ENCODE assay signal across 15 cellular contexts in the genomic region with DNA sequence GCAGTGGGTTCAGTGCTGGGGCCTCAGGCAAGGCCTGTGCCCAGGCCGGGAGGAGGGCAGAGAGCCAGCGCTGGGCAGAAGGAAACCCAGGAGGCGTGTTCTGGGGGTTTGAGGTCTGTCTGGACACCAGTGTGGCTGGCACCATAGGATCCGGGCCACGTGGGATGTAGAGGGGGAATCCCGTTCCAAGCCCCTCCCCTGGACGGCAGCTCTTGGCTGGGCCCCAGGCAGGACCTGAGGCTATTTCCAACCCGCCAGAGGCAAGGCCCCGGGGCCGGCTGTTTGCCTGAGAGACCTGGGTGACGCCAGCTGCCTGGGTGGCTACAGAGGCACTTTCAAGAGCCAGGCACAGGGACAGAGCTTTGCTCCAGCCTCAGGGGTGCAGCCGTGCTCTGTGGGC. TPM values are rescaled to one million over a fixed set of nuclear protein-coding genes. Genes with fewer than 3 reads are reported as not detected.
DNase-seq lines count a peak whose midpoint lies in the region; ATAC-seq and TF ChIP-seq lines count a peak whose summit lies in the region.
"Had no signal": no experiment of that assay in that cellular context is flagged by ENCODE, and none has a peak within 500 bp of the region (broad histone marks: within the 10 kb centered on the region; RNA-seq: fewer than 3 reads in every experiment).

No MANE protein-coding gene starts in this region.

- H3K4me3 ChIP-seq in BLaER1 treated with 17β-estradiol and CSF1 and Interleukin-3, amounts not matched to agents 10 nM and 100 nM: no peak overlapping the region
- H3K4me3 ChIP-seq in SJCRH30 (no peak overlapping the region), trophoblast cell (ENCODE audit: low read depth, low read length) (no peak overlapping the region)
- H3K4me3 ChIP-seq: GM23248 had no signal

- no peak overlapping the region for H2AFZ ChIP-seq in trophoblast cell (ENCODE audit: insufficient read depth, low read length, poor library complexity)
- H2AFZ ChIP-seq: GM23248 had no signal

- H3K4me1 Mint-ChIP-seq in activated CD4-positive, alpha-beta T cell treated with anti-CD3 and anti-CD28 coated beads for 36 hours: no peaks in the 10 kb centered on the region

- H3K36me3 Mint-ChIP-seq in activated CD4-positive, alpha-beta T cell treated with anti-CD3 and anti-CD28 coated beads for 36 hours (ENCODE audit: low read depth): no peaks in the 10 kb centered on the region
- H3K36me3 Mint-ChIP-seq: activated naive CD8-positive, alpha-beta T cell; stimulated activated memory B cell treated with anti-CD40 and anti-IgM and Interleukin-4, amounts not matched to agents 10 μg/mL and 1 μg/mL and 100 μg/mL, for 72 hours had no signal

- H4K20me1 ChIP-seq in BLaER1 treated with 17β-estradiol and CSF1 and Interleukin-3, amounts not matched to agents 10 nM and 100 nM: peaks cover 0 to 15% (median 0%) of the 10 kb centered on the region in 11 experiments; a peak in 4 of 22 replicates

- no peak overlapping the region for H3K4me3 Mint-ChIP-seq in activated CD4-positive, alpha-beta T cell treated with anti-CD3 and anti-CD28 coated beads for 36 hours
- H3K4me3 Mint-ChIP-seq: activated naive CD8-positive, alpha-beta T cell; activated T-helper 1 cell treated with anti-CD3 and anti-CD28 coated beads, Interleukin-12 subunit alpha, Interleukin-12 subunit beta, Interleukin-2, Interleukin-4 antibody, amounts not matched to agents 30 ng/mL and 10 ng/mL and 1 ng/mL, durations not matched to agents 14 hours and 24 hours and 36 hours; stimulated activated memory B cell treated with anti-CD40 and anti-IgM and Interleukin-4, amounts not matched to agents 10 μg/mL and 1 μg/mL and 100 μg/mL, for 72 hours had no signal

- CTCF ChIA-PET in activated CD4-positive, alpha-beta T cell treated with anti-CD3 and anti-CD28 coated beads for 36 hours (lab: Charles Lee): interaction anchor here (0.6 kb wide), 1 partner anchor 27 kb away, joined by 3 read pairs; no protein-coding TSS in a partner anchor

- H3K79me1 ChIP-seq in trophoblast cell (ENCODE audit: low read length): peaks cover 19% of the 10 kb centered on the region

- intact Hi-C loops in left cardiac atrium (cut with DNase I): no loop called here
- intact Hi-C loops in activated CD4-positive, alpha-beta T cell treated with anti-CD3 and anti-CD28 coated beads for 36 hours (cut with DNase I, micrococcal nuclease): no loop called here

- no CpG with 5 or more reads among the region's 12 CpGs for WGBS in trophoblast cell (ENCODE audit: extremely low coverage, insufficient coverage, insufficient read length)

- H2BK5ac ChIP-seq in trophoblast cell (ENCODE audit: low read depth, low read length, poor library complexity): no peak overlapping the region

- H4K91ac ChIP-seq in trophoblast cell (ENCODE audit: low read depth, low read length): peak overlapping the region; percentile 88

- H3K4ac ChIP-seq in trophoblast cell (ENCODE audit: low read depth, low read length): no peak overlapping the region

- H3K27me3 ChIP-seq in BLaER1 treated with 17β-estradiol and CSF1 and Interleukin-3, amounts not matched to agents 10 nM and 100 nM: peaks cover 0 to 22% (median 0%) of the 10 kb centered on the region in 11 experiments; a peak in 7 of 22 replicates
- H3K27me3 ChIP-seq in SJCRH30 (peaks cover 75% of the 10 kb centered on the region), trophoblast cell (ENCODE audit: insufficient read depth, low read length) (no peaks in the 10 kb centered on the region)

- H3K9ac ChIP-seq in BLaER1 treated with 17β-estradiol and CSF1 and Interleukin-3, amounts not matched to agents 10 nM and 100 nM: peak overlapping the region in 4 of 11 experiments; percentile 8 to 42 (median 34); a peak in 4 of 22 replicates
- H3K9ac ChIP-seq in trophoblast cell (ENCODE audit: low read length): no peak overlapping the region
- H3K9ac ChIP-seq: GM23248 had no signal

- H3K9me3 ChIP-seq in BLaER1 treated with 17β-estradiol and CSF1 and Interleukin-3, amounts not matched to agents 10 nM and 100 nM (replicated peaks in 1 of 11): no peaks in the 10 kb centered on the region
- no peaks in the 10 kb centered on the region for H3K9me3 ChIP-seq in SJCRH30 (replicated peaks)
- no peaks in the 10 kb centered on the region for H3K9me3 ChIP-seq in trophoblast cell (ENCODE audit: insufficient read depth, low read depth, low read length)

- H3K27me3 Mint-ChIP-seq in activated CD4-positive, alpha-beta T cell treated with anti-CD3 and anti-CD28 coated beads for 36 hours: peaks cover 24% of the 10 kb centered on the region

- H3K14ac ChIP-seq in trophoblast cell (ENCODE audit: low read length): peak overlapping the region; percentile 31

- POLR2A ChIA-PET in activated CD4-positive, alpha-beta T cell treated with anti-CD3 and anti-CD28 coated beads for 36 hours (lab: Charles Lee): no interaction called here

- peak overlapping the region; percentile 75 for H2BK120ac ChIP-seq in trophoblast cell (ENCODE audit: insufficient read depth, low read length, poor library complexity)

- H3K27ac Mint-ChIP-seq in activated CD4-positive, alpha-beta T cell treated with anti-CD3 and anti-CD28 coated beads for 36 hours: no peak overlapping the region
- H3K27ac Mint-ChIP-seq: activated naive CD8-positive, alpha-beta T cell; activated T-helper 1 cell treated with anti-CD3 and anti-CD28 coated beads, Interleukin-12 subunit alpha, Interleukin-12 subunit beta, Interleukin-2, Interleukin-4 antibody, amounts not matched to agents 30 ng/mL and 10 ng/mL and 1 ng/mL, durations not matched to agents 14 hours and 24 hours and 36 hours; stimulated activated memory B cell treated with anti-CD40 and anti-IgM and Interleukin-4, amounts not matched to agents 10 μg/mL and 1 μg/mL and 100 μg/mL, for 72 hours had no signal

- H3K4me2 ChIP-seq in BLaER1 treated with 17β-estradiol and CSF1 and Interleukin-3, amounts not matched to agents 10 nM and 100 nM: peak overlapping the region in 9 of 11 experiments; percentile 26 to 69 (median 46); a peak in 12 of 22 replicates
- H3K4me2 ChIP-seq in trophoblast cell (ENCODE audit: low read length): no peak overlapping the region

- ATAC-seq in left cardiac atrium (peak; percentile 46 to 67), SK-N-SH treated with all-trans-retinoic acid at 6 μM for 48 hours (no peak)
- ATAC-seq in activated CD4-positive, alpha-beta T cell treated with anti-CD3 and anti-CD28 coated beads for 36 hours: no peak
- ATAC-seq: stimulated activated memory B cell treated with anti-CD40 and anti-IgM and Interleukin-4, amounts not matched to agents 10 μg/mL and 1 μg/mL and 100 μg/mL, for 72 hours had no signal

- H4K8ac ChIP-seq in trophoblast cell (ENCODE audit: low read depth, low read length): no peak overlapping the region

- H3K4me1 ChIP-seq in BLaER1 treated with 17β-estradiol and CSF1 and Interleukin-3, amounts not matched to agents 10 nM and 100 nM: peaks cover 58 to 92% (median 88%) of the 10 kb centered on the region in 10 experiments
- H3K4me1 ChIP-seq in SJCRH30: peaks cover 20% of the 10 kb centered on the region
- peaks cover 10 to 11% of the 10 kb centered on the region in 2 experiments for H3K4me1 ChIP-seq in trophoblast cell (ENCODE audit: control insufficient read depth in 1 of 2, insufficient read depth in 2 of 2, low read length in 2 of 2)

- peak overlapping the region; percentile 17 for H3K18ac ChIP-seq in trophoblast cell (ENCODE audit: low read length)

- DNase-seq in SJCRH30: peak; percentile 66 to 74
- no peak for DNase-seq in left cardiac atrium
- DNase-seq in trophoblast cell: peak in 1 of 2 donors; percentile 53
- DNase-seq in NCI-H2227 (lab: John Stamatoyannopoulos, UW; ENCODE audit: unreplicated experiment): no peak
- no peak for DNase-seq in activated CD4-positive, alpha-beta T cell treated with anti-CD3 and anti-CD28 coated beads for 36 hours
- DNase-seq in stimulated activated CD4-positive, alpha-beta T cell treated with anti-CD3 and anti-CD28 coated beads, Interleukin-4, amount 100 ng/mL, for 1 hour: no peak
- DNase-seq: activated CD4-positive, CD25-positive, alpha-beta regulatory T cell; GM23248; mammary epithelial cell; NCI-H1436 treated with DMSO at 0.1 percent for 48 hours had no signal

- no peak overlapping the region for H3K23ac ChIP-seq in trophoblast cell (ENCODE audit: low read length)

- H4K12ac ChIP-seq in trophoblast cell (ENCODE audit: low read depth, low read length): no peak overlapping the region

- H3K9me3 Mint-ChIP-seq in activated CD4-positive, alpha-beta T cell treated with anti-CD3 and anti-CD28 coated beads for 36 hours (ENCODE audit: low read depth): no peaks in the 10 kb centered on the region
- H3K9me3 Mint-ChIP-seq: activated T-helper 1 cell treated with anti-CD3 and anti-CD28 coated beads, Interleukin-12 subunit alpha, Interleukin-12 subunit beta, Interleukin-2, Interleukin-4 antibody, amounts not matched to agents 30 ng/mL and 10 ng/mL and 1 ng/mL, durations not matched to agents 14 hours and 24 hours and 36 hours had no signal

- peaks cover 4% of the 10 kb centered on the region for H3K79me2 ChIP-seq in trophoblast cell (ENCODE audit: control insufficient read depth, insufficient read depth, low read length, poor library complexity)

- 0 out of 22 replicates have a peak overlapping the region, but pooled peaks of 1 of the 11 experiments have one; percentile 25 for H3K27ac ChIP-seq in BLaER1 treated with 17β-estradiol and CSF1 and Interleukin-3, amounts not matched to agents 10 nM and 100 nM
- H3K27ac ChIP-seq in SJCRH30 (no peak overlapping the region), trophoblast cell (ENCODE audit: low read depth, low read length) (no peak overlapping the region)
- H3K27ac ChIP-seq: GM23248 had no signal

- H3K36me3 ChIP-seq in BLaER1 treated with 17β-estradiol and CSF1 and Interleukin-3, amounts not matched to agents 10 nM and 100 nM: no peaks in the 10 kb centered on the region
- H3K36me3 ChIP-seq in SJCRH30: no peaks in the 10 kb centered on the region
- H3K36me3 ChIP-seq in trophoblast cell (ENCODE audit: control insufficient read depth in 1 of 2, insufficient read depth in 2 of 2, low read length in 2 of 2): no peaks in the 10 kb centered on the region

- no peak overlapping the region for H2AK5ac ChIP-seq in trophoblast cell (ENCODE audit: low read length)

- H2BK12ac ChIP-seq in trophoblast cell (ENCODE audit: low read length): no peak overlapping the region

TF ChIP-seq in SK-N-SH treated with all-trans-retinoic acid at 6 μM for 48 hours, 23 proteins besides CTCF, POLR2A, EP300 and RAD21 (continues in another document):
- TF ChIP-seq OSR1 (CRISPR knock-in tag; IDR thresholded peaks at IDR 0.05) (no peak), PPARA (CRISPR knock-in tag; IDR thresholded peaks at IDR 0.05; ENCODE audit: borderline replicate concordance) (no peak)

RNA-seq across cellular contexts. Expression of gene EGFL7, which starts 56.8 kb away (rescaled TPM):
- total RNA-seq in SJCRH30 (2014; rRNA removed; shearing (Covaris generic)): 0.71 and 0.81 TPM in 2 replicates
- 100 to 1,000 TPM in 1 of 2 donors, 10 to 100 TPM in 1; 86.6 to 138 TPM for total RNA-seq in left cardiac atrium
- polyA plus RNA-seq in trophoblast cell (2013): 29.6 and 29.9 TPM in 2 replicates
- 1 to 10 TPM; 1.2 to 1.4 TPM for total RNA-seq in activated CD4-positive, alpha-beta T cell treated with anti-CD3 and anti-CD28 coated beads for 36 hours

Comparison
In these comparisons a context has a peak if more than half of its experiments do, and no peak if none do; other contexts are left out.
1. DNase-seq: peak in SJCRH30 (2 of 2); none in left cardiac atrium (single experiment), NCI-H2227 (single experiment), activated CD4-positive, alpha-beta T cell treated with anti-CD3 and anti-CD28 coated beads for 36 hours (single experiment) and stimulated activated CD4-positive, alpha-beta T cell treated with anti-CD3 and anti-CD28 coated beads, Interleukin-4, amount 100 ng/mL, for 1 hour (single experiment).
2. ATAC-seq: peak in left cardiac atrium (2 of 2); none in SK-N-SH treated with all-trans-retinoic acid at 6 μM for 48 hours (single experiment) and activated CD4-positive, alpha-beta T cell treated with anti-CD3 and anti-CD28 coated beads for 36 hours (single experiment).
3. RNA of gene EGFL7, which starts 56.8 kb away (total RNA-seq): 86.6 to 138 TPM in left cardiac atrium; 1.2 to 1.4 TPM in activated CD4-positive, alpha-beta T cell treated with anti-CD3 and anti-CD28 coated beads for 36 hours and 0.71 to 0.81 TPM in SJCRH30; every median in the first group is over 10 times any median in the second.